9 cellular contexts compared by ENCODE assay signal in genomic region chrX:103774070-103774642, GRCh38. TPM values are rescaled to one million over a fixed set of nuclear protein-coding genes. Genes with fewer than 3 reads are reported as not detected.
A peak's percentile ranks its signal among the peaks of the same experiment; 100 is the strongest.
DNase-seq lines count a peak whose midpoint lies in the region; ATAC-seq, FAIRE-seq and TF ChIP-seq lines count a peak whose summit lies in the region.
"Had no signal": no experiment of that assay in that cellular context is flagged by ENCODE, and none has a peak within 500 bp of the region (broad histone marks: within the 10 kb centered on the region; RNA-seq: fewer than 3 reads in every experiment).

No MANE protein-coding gene starts in this region.

- no peak overlapping the region for H3K56ac ChIP-seq in H1 (replicated peaks; ENCODE audit: insufficient read length, low read depth, low read length)

- no peak overlapping the region for H2BK12ac ChIP-seq in H1 (ENCODE audit: low read depth, low read length)

- H2AFZ ChIP-seq in H1 (ENCODE audit: low read length) = no peak overlapping the region

- H4K20me1 ChIP-seq in H1 (replicated peaks in 1 of 2; ENCODE audit: control insufficient read depth in 1 of 2, insufficient read depth in 2 of 2, low read length in 2 of 2) = no peaks in the 10 kb centered on the region

- no peak overlapping the region for H4K91ac ChIP-seq in H1 (replicated peaks; ENCODE audit: insufficient read length, low read length)

- peak; percentile 61 to 67 for TF ChIP-seq RAD21 in H1 (IDR thresholded peaks at IDR 0.05 in 1 of 2, conservative IDR thresholded peaks at IDR 0.05 in 1 of 2; ENCODE audit: low read depth in 2 of 2, low read length in 2 of 2)

- no peak overlapping the region for H3K4me2 ChIP-seq in H1 (ENCODE audit: insufficient read depth in 1 of 2, low read depth in 2 of 2, low read length in 2 of 2)

- H3K79me1 ChIP-seq in H1 (ENCODE audit: low read depth, low read length) = no peaks in the 10 kb centered on the region; the same call in 1 of the 2 replicates

- H3K4me3 ChIP-seq in GM12865 (ENCODE audit: low read depth, low read length) = no peak overlapping the region
- no peak overlapping the region for H3K4me3 ChIP-seq in H1 (ENCODE audit: extremely low read depth in 1 of 4, insufficient read depth in 2 of 4, low read depth in 3 of 4, low read length in 4 of 4)
- H3K4me3 ChIP-seq in pancreas = no peak overlapping the region
- H3K4me3 ChIP-seq in upper lobe of left lung = no peak overlapping the region
- H3K4me3 ChIP-seq: SK-N-MC had no signal

- WGBS in H1 (ENCODE audit: extremely low coverage in 1 of 2, insufficient coverage in 1 of 2, insufficient read length in 1 of 2, insufficient replicate concordance in 2 of 2, low coverage in 1 of 2, low lambda C conversion rate in 2 of 2, missing lambda C conversion rate in 1 of 2), 2 experiments = 94% methylated on average over 6 of the region's 6 CpGs; no CpG with 5 or more reads in 1 of the 2 experiments
- WGBS in pancreas, 2 donors = 36 to 44% methylated on average over 6 of the region's 6 CpGs
- WGBS in upper lobe of left lung, 2 donors = 76 to 80% methylated on average over 5 to 6 of the region's 6 CpGs

- peaks cover 0 to 33% (median 8%) of the 10 kb centered on the region in 4 experiments; a peak in 7 of 8 replicates for H3K36me3 ChIP-seq in H1 (ENCODE audit: control insufficient read depth in 2 of 4, insufficient read depth in 4 of 4, low read length in 3 of 4)
- H3K36me3 ChIP-seq in pancreas = no peaks in the 10 kb centered on the region
- H3K36me3 ChIP-seq in upper lobe of left lung = no peaks in the 10 kb centered on the region

- DNase-seq in GM12865 (ENCODE audit: low read depth) (peak; percentile 3), NCI-H2196 (lab: John Stamatoyannopoulos, UW; ENCODE audit: unreplicated experiment) (peak; percentile 9), H1 (ENCODE audit: low read depth in 1 of 2, low spot score in 2 of 2) (no peak), pancreas (no peak), upper lobe of left lung (no peak), NCI-H187 treated with DMSO at 0.1 percent for 48 hours (lab: John Stamatoyannopoulos, UW) (no peak)
- DNase-seq in activated CD4-positive, alpha-beta T cell treated with anti-CD3 and anti-CD28 coated beads, Interleukin-2, amount 50 U/mL, for 4 hours = no peak

- H3K18ac ChIP-seq in H1 (ENCODE audit: extremely low read depth, low read length) = no peak overlapping the region

- H3K27me3 ChIP-seq in H1 (replicated peaks in 1 of 4; ENCODE audit: control insufficient read depth in 3 of 4, extremely low read depth in 1 of 4, insufficient read depth in 3 of 4, low read length in 3 of 4) (no peaks in the 10 kb centered on the region), pancreas (peaks cover 0 to 10% (median 0%) of the 10 kb centered on the region in 4 donors), upper lobe of left lung (no peaks in the 10 kb centered on the region)

- POLR2A ChIA-PET in H1 (lab: Charles Lee; ENCODE audit: partially characterized antibody) = interaction anchor here (0.7 to 2.2 kb wide), 6 partner anchors 8 to 66 kb away, joined by 3 to 7 read pairs (median 4); partner anchors contain the start of gene TMEM31

- H3K23ac ChIP-seq in H1 (ENCODE audit: insufficient read length) = no peak overlapping the region

- H2AK5ac ChIP-seq in H1 (ENCODE audit: low read depth, low read length) = no peak overlapping the region

- no peak overlapping the region for H4K8ac ChIP-seq in H1 (ENCODE audit: extremely low read depth, insufficient read depth, low read length)

- no peak overlapping the region for H2BK20ac ChIP-seq in H1 (ENCODE audit: low read length)

- CTCF ChIA-PET in H1 (lab: Charles Lee; ENCODE audit: partially characterized antibody) = interaction anchor here (0.7 to 4.1 kb wide), 10 partner anchors 26 to 84 kb away, joined by 3 to 23 read pairs (median 3); partner anchors contain the start of gene TMEM31

- no peak overlapping the region for H2BK15ac ChIP-seq in H1 (ENCODE audit: low read length)

- H3K23me2 ChIP-seq in H1 (ENCODE audit: low read depth, low read length) = no peaks in the 10 kb centered on the region

- no peak overlapping the region for H4K5ac ChIP-seq in H1 (ENCODE audit: insufficient read length, low read depth, low read length)

- no peak overlapping the region for H3K14ac ChIP-seq in H1 (ENCODE audit: insufficient read length)

- TF ChIP-seq POLR2A in H1 (IDR thresholded peaks at IDR 0.05; ENCODE audit: control extremely low read depth in 1 of 2, low read depth in 2 of 2, low read length in 2 of 2) (no peak), upper lobe of left lung (IDR thresholded peaks at IDR 0.05) (no peak)

- intact Hi-C loops in pancreas (cut with DNase I) = loop anchor here in 1 of 3 donors (10.0 kb wide), 1 partner anchor 239 kb away; no protein-coding TSS in a partner anchor

- no peak overlapping the region for H3K4ac ChIP-seq in H1 (replicated peaks; ENCODE audit: insufficient read length, low read depth, low read length)

- no peaks in the 10 kb centered on the region; a peak in 2 of 7 replicates for H3K4me1 ChIP-seq in H1 (replicated peaks in 1 of 4; ENCODE audit: control insufficient read depth in 3 of 4, insufficient read depth in 4 of 4, low read length in 3 of 4)
- no peaks in the 10 kb centered on the region for H3K4me1 ChIP-seq in pancreas
- no peaks in the 10 kb centered on the region for H3K4me1 ChIP-seq in upper lobe of left lung

- H3K9me3 ChIP-seq in H1 (ENCODE audit: insufficient read depth in 2 of 2, low read depth in 1 of 2, low read length in 1 of 2) = no peaks in the 10 kb centered on the region
- H3K9me3 ChIP-seq in pancreas = no peaks in the 10 kb centered on the region
- H3K9me3 ChIP-seq in upper lobe of left lung = no peaks in the 10 kb centered on the region

- TF ChIP-seq CTCF in GM12865 (IDR thresholded peaks at IDR 0.05; ENCODE audit: insufficient read depth, low read depth, low read length, missing control alignments) = peak; percentile 23
- peak; percentile 9 to 36 (median 29) for TF ChIP-seq CTCF in H1 (IDR thresholded peaks at IDR 0.05; ENCODE audit: control extremely low read depth in 1 of 3, insufficient read depth in 1 of 3, low read depth in 1 of 3, low read length in 3 of 3)
- TF ChIP-seq CTCF in pancreas (IDR thresholded peaks at IDR 0.05) = peak in 2 of 4 donors; percentile 40 to 41
- TF ChIP-seq CTCF in upper lobe of left lung (IDR thresholded peaks at IDR 0.05) = no peak

- peak in 3 of 4 donors; percentile 71 to 87 (median 82) for ATAC-seq in pancreas
- ATAC-seq in HG03159 (IDR thresholded peaks at IDR 0.05; ENCODE audit: unreplicated experiment) = no peak
- ATAC-seq in upper lobe of left lung (ENCODE audit: low FRiP score in 2 of 2) = no peak

- no peak overlapping the region for H3K9ac ChIP-seq in H1 (replicated peaks in 1 of 4; ENCODE audit: extremely low read depth in 1 of 4, low read depth in 3 of 4, low read length in 3 of 4)

- no peak overlapping the region for H3K27ac ChIP-seq in H1 (ENCODE audit: low read depth, low read length)
- H3K27ac ChIP-seq in pancreas = no peak overlapping the region
- no peak overlapping the region for H3K27ac ChIP-seq in upper lobe of left lung
- H3K27ac ChIP-seq: SK-N-MC had no signal

- no peak for TF ChIP-seq EP300 in H1 (IDR thresholded peaks at IDR 0.05; ENCODE audit: borderline replicate concordance in 1 of 2, low read depth in 2 of 2, low read length in 2 of 2)
- no peak for TF ChIP-seq EP300 in upper lobe of left lung (IDR thresholded peaks at IDR 0.05)

- no peaks in the 10 kb centered on the region for H3K79me2 ChIP-seq in H1 (ENCODE audit: control insufficient read depth in 1 of 2, insufficient read depth in 2 of 2, low read length in 2 of 2)

- H2BK120ac ChIP-seq in H1 (replicated peaks; ENCODE audit: low read depth, low read length) = no peak overlapping the region

- FAIRE-seq in H1 (lab: Jason Lieb, UNC) = no peak
- no peak for FAIRE-seq in pancreas (lab: Jason Lieb, UNC)

- H2BK5ac ChIP-seq in H1 (ENCODE audit: low read depth, low read length) = no peak overlapping the region

TF ChIP-seq in H1, 55 proteins besides CTCF, POLR2A, EP300 and RAD21 (continues in another document):
- TF ChIP-seq RNF2 (IDR thresholded peaks at IDR 0.05; ENCODE audit: borderline replicate concordance, low read depth, low read length, missing control alignments, poor library complexity, severe bottlenecking) (no peak), SRF (IDR thresholded peaks at IDR 0.05; ENCODE audit: low read depth, low read length) (no peak), TBP (IDR thresholded peaks at IDR 0.05; ENCODE audit: low read depth, low read length) (no peak), CTBP2 (IDR thresholded peaks at IDR 0.05; ENCODE audit: borderline replicate concordance, insufficient read depth, insufficient read length, low read length) (no peak), CBX8 (IDR thresholded peaks at IDR 0.05; ENCODE audit: borderline replicate concordance, low read depth, low read length) (no peak), BRCA1 (IDR thresholded peaks at IDR 0.05; ENCODE audit: low read depth, low read length) (no peak)

RNA-seq across cellular contexts. Expression of gene PLP1, which starts 2.5 kb away (rescaled TPM):
- 44.3 and 49.2 TPM in 2 replicates for total RNA-seq in H1 (2021; fragmentation: NEBNext Ultra II Directional; extraction: Animal tissue kit (Norgen Biotek cat#: 25700))
- polyA plus RNA-seq in H1 (2011; rRNA removed) (218 and 279 TPM in 2 replicates), pancreas (1 to 10 TPM in 1 of 2 donors, under 1 TPM in 1; 0.30 to 2.6 TPM)
- 113 TPM for polyA plus RNA-seq in H1 (2011; cell fraction: cytosol; rRNA removed)
- polyA plus RNA-seq in H1 (2011; cell fraction: nucleus; rRNA removed) = 342 TPM
- 31.3 to 48.8 TPM (median 41.4 TPM) in 4 replicates for polyA plus RNA-seq in H1 (2012, experiment 1 of 2)
- 4.1 TPM for polyA plus RNA-seq in H1 (2012, experiment 2 of 2)
- 35.5 TPM for polyA plus RNA-seq in H1 (2013, experiment 1 of 2)
- 34.1 TPM for polyA plus RNA-seq in H1 (2013, experiment 2 of 2)
- polyA minus RNA-seq in H1 (2011; rRNA and poly(A)+ RNA removed) = 197 and 257 TPM in 2 replicates
- 51.0 TPM for polyA minus RNA-seq in H1 (2011; cell fraction: cytosol; rRNA and poly(A)+ RNA removed)
- 125 TPM for polyA minus RNA-seq in H1 (2011; cell fraction: nucleus; rRNA and poly(A)+ RNA removed)
- total RNA-seq in pancreas (1 to 10 TPM in 1 of 6 donors, under 1 TPM in 5; 0.32 to 1.7 (median 0.60) TPM), upper lobe of left lung (1 to 10 TPM in 1 of 6 donors, under 1 TPM in 1, not detected in 4; 0.49 to 2.1 TPM)

RNA-seq across cellular contexts. Expression of gene RAB9B, which starts 57.9 kb away (rescaled TPM):
- total RNA-seq in H1 (2021; fragmentation: NEBNext Ultra II Directional; extraction: Animal tissue kit (Norgen Biotek cat#: 25700)) = 0.46 and 0.56 TPM in 2 replicates
- polyA plus RNA-seq in H1 (2011; rRNA removed) = 0.13 and 0.26 TPM in 2 replicates
- polyA plus RNA-seq in H1 (2011; cell fraction: cytosol; rRNA removed) = 0.19 TPM
- polyA plus RNA-seq in H1 (2011; cell fraction: nucleus; rRNA removed) = 0.26 TPM
- 0.18 to 0.47 TPM (median 0.27 TPM) in 4 replicates for polyA plus RNA-seq in H1 (2012, experiment 1 of 2)
- 0.04 TPM for polyA plus RNA-seq in H1 (2012, experiment 2 of 2)
- 0.55 TPM for polyA plus RNA-seq in H1 (2013, experiment 1 of 2)
- polyA plus RNA-seq in H1 (2013, experiment 2 of 2) = 0.35 TPM
- polyA minus RNA-seq in H1 (2011; rRNA and poly(A)+ RNA removed) = 0.24 and 0.32 TPM in 2 replicates
- polyA minus RNA-seq in H1 (2011; cell fraction: cytosol; rRNA and poly(A)+ RNA removed) = not detected
- polyA minus RNA-seq in H1 (2011; cell fraction: nucleus; rRNA and poly(A)+ RNA removed) = 0.80 TPM
- total RNA-seq in pancreas = 1 to 10 TPM in 1 of 6 donors, under 1 TPM in 5; 0.38 to 1.1 (median 0.80) TPM
- polyA plus RNA-seq in pancreas = 1 to 10 TPM in 1 of 2 donors, under 1 TPM in 1; 0.49 to 2.3 TPM
- 1 to 10 TPM in 2 of 6 donors, under 1 TPM in 3, not detected in 1; 0.37 to 1.1 (median 0.84) TPM for total RNA-seq in upper lobe of left lung

Comparison
In these comparisons a context has a peak if more than half of its experiments do, and no peak if none do; other contexts are left out.
1. DNase-seq: peak in GM12865 (single experiment) and NCI-H2196 (single experiment); none in H1 (0 of 2), pancreas (0 of 6), activated CD4-positive, alpha-beta T cell treated with anti-CD3 and anti-CD28 coated beads, Interleukin-2, amount 50 U/mL, for 4 hours (0 of 2), upper lobe of left lung (0 of 2) and NCI-H187 treated with DMSO at 0.1 percent for 48 hours (single experiment).
2. CTCF ChIP-seq: peak in GM12865 (single experiment) and H1 (3 of 3); none in upper lobe of left lung (0 of 6).
3. ATAC-seq: peak in pancreas (3 of 4); none in HG03159 (single experiment) and upper lobe of left lung (0 of 2).
4. RNA of gene PLP1, which starts 2.5 kb away (total RNA-seq): 44.3 to 49.2 TPM in H1; 0.32 to 1.7 TPM in pancreas and 0.49 to 2.1 TPM in upper lobe of left lung; every median in the first group is over 10 times any median in the second.